24 cellular contexts compared by ENCODE assay signal in the genomic region with DNA sequence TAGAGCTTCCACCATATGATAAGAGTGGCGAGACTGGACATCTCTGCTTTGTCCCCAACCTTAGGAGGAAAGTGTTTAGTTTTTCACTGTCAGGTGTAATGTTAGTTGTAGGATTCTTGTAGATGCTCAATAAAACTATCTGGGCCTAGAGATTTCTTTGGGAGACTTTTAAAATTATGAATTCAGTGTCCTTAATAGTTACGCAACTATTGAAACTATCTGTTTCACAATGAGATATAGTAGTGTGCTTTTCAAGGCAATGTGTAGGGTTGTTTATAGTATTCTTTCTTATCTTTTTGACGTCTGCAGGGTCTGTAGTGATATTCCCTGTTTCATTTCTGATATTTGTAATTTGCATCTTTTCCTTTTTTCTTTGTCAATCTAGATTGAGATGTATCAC. TPM values are rescaled to one million over a fixed set of nuclear protein-coding genes. Genes with fewer than 3 reads are reported as not detected.
DNase-seq lines count a peak whose midpoint lies in the region; ATAC-seq, FAIRE-seq and TF ChIP-seq lines count a peak whose summit lies in the region.
"Had no signal": no experiment of that assay in that cellular context is flagged by ENCODE, and none has a peak within 500 bp of the region (broad histone marks: within the 10 kb centered on the region; RNA-seq: fewer than 3 reads in every experiment).

No MANE protein-coding gene starts in this region.

- TF ChIP-seq CTCF in IMR-90 (conservative IDR thresholded peaks at IDR 0.05; ENCODE audit: low read depth, low read length): no peak
- no peak for TF ChIP-seq CTCF in bronchial epithelial cell (IDR thresholded peaks at IDR 0.05; ENCODE audit: insufficient read depth, low read length, severe bottlenecking)
- no peak for TF ChIP-seq CTCF in Calu3 (IDR thresholded peaks at IDR 0.05; ENCODE audit: unreplicated experiment)

- H3K4me1 Mint-ChIP-seq in Calu3 (ENCODE audit: low read depth, unreplicated experiment): no peaks in the 10 kb centered on the region
- H3K4me1 Mint-ChIP-seq: CD14-positive monocyte; CD4-positive, alpha-beta memory T cell; CD8-positive, alpha-beta memory T cell had no signal

- H3K27ac ChIP-seq in IMR-90 (ENCODE audit: insufficient read depth, low read length): no peak overlapping the region
- H3K27ac ChIP-seq: BLaER1 had no signal

- no peaks in the 10 kb centered on the region for H3K9me3 Mint-ChIP-seq in Calu3 (ENCODE audit: low read depth, unreplicated experiment)

- H3K9me1 ChIP-seq in IMR-90 (ENCODE audit: insufficient read depth, low read length): no peaks in the 10 kb centered on the region

- intact Hi-C loops in IMR-90 (cut with micrococcal nuclease): no loop called here
- intact Hi-C loops in Calu3 (cut with micrococcal nuclease; ENCODE audit: unreplicated experiment): no loop called here

- no peak overlapping the region for H2AK5ac ChIP-seq in IMR-90 (ENCODE audit: low read depth, low read length)

- ATAC-seq in IMR-90 (ENCODE audit: low read depth) (no peak), HG02870 (IDR thresholded peaks at IDR 0.05; ENCODE audit: unreplicated experiment) (no peak)

- H3K4ac ChIP-seq in IMR-90 (ENCODE audit: low read depth, low read length): no peak overlapping the region

- no peak overlapping the region for H2AK9ac ChIP-seq in IMR-90 (replicated peaks; ENCODE audit: low read depth, low read length, poor library complexity)

- no peak overlapping the region for H4K8ac ChIP-seq in IMR-90 (ENCODE audit: low read depth in 2 of 2, low read length in 2 of 2)

- no CpG with 5 or more reads among the region's 3 CpGs for WGBS in IMR-90 (ENCODE audit: extremely low coverage in 2 of 2, insufficient read length in 1 of 2), 2 experiments

- no peak overlapping the region for H2BK15ac ChIP-seq in IMR-90 (ENCODE audit: low read depth, low read length)

- H3K36me3 Mint-ChIP-seq in Calu3 (ENCODE audit: insufficient read depth, unreplicated experiment): no peaks in the 10 kb centered on the region
- H3K36me3 Mint-ChIP-seq: CD14-positive monocyte had no signal

- H3K4me2 ChIP-seq in IMR-90 (ENCODE audit: low read depth, low read length): no peak overlapping the region
- H3K4me2 ChIP-seq: BLaER1 had no signal

- no peaks in the 10 kb centered on the region for H3K79me1 ChIP-seq in IMR-90 (ENCODE audit: low read depth in 1 of 2, low read length in 2 of 2)

- no peak overlapping the region for H3K23ac ChIP-seq in IMR-90 (ENCODE audit: low read depth, low read length)

- H4K5ac ChIP-seq in IMR-90 (ENCODE audit: low read depth, low read length): no peak overlapping the region

- H3K27me3 ChIP-seq in IMR-90 (ENCODE audit: control insufficient read depth, insufficient read depth, low read length) (peaks cover 22% of the 10 kb centered on the region), bronchial epithelial cell (ENCODE audit: control insufficient read depth, insufficient read depth, low read length) (no peaks in the 10 kb centered on the region)
- H3K27me3 ChIP-seq: BE2C, BLaER1 had no signal

- no peak for TF ChIP-seq RAD21 in IMR-90 (IDR thresholded peaks at IDR 0.05; ENCODE audit: low read length)

- H3K4me3 Mint-ChIP-seq in Calu3 (ENCODE audit: low read depth, unreplicated experiment): no peak overlapping the region
- H3K4me3 Mint-ChIP-seq: CD14-positive monocyte; CD4-positive, CD25-positive, alpha-beta regulatory T cell; CD8-positive, alpha-beta memory T cell had no signal

- POLR2A ChIA-PET in IMR-90 (lab: Charles Lee; ENCODE audit: unreplicated experiment): interaction anchor here (0.5 kb wide), 1 partner anchor 162 kb away, joined by 3 read pairs; no protein-coding TSS in a partner anchor

- DNase-seq in H54 (ENCODE audit: insufficient read length, low spot score) (no peak), IMR-90 (no peak), bronchial epithelial cell (ENCODE audit: low read depth) (no peak), NCI-H128 (lab: John Stamatoyannopoulos, UW; ENCODE audit: unreplicated experiment) (no peak), Calu3 (no peak)
- DNase-seq: 8988T; ACHN; BE2C; C1 segment of cervical spinal cord; CD4-positive, alpha-beta memory T cell; CD4-positive, CD25-positive, alpha-beta regulatory T cell; CD8-positive, alpha-beta memory T cell; COR-L47; DMS79 treated with DMSO at 0.1 percent for 48 hours; GF-D8 had no signal

- H2BK120ac ChIP-seq in IMR-90 (ENCODE audit: low read depth, low read length): no peak overlapping the region

- dilution Hi-C loops in IMR-90 (cut with HindIII; ENCODE audit: low sequenced_read_pairs, unreplicated experiment): no loop called here

- H3K36me3 ChIP-seq in IMR-90 (ENCODE audit: control insufficient read depth, insufficient read depth, low read length) (no peaks in the 10 kb centered on the region), bronchial epithelial cell (ENCODE audit: control insufficient read depth, insufficient read depth, low read length) (no peaks in the 10 kb centered on the region)
- H3K36me3 ChIP-seq: BLaER1 had no signal

- H2AFZ ChIP-seq in IMR-90 (replicated peaks; ENCODE audit: low read length, poor library complexity): no peak overlapping the region

- peak; percentile 15 for FAIRE-seq in H54 (lab: Jason Lieb, UNC)
- peak; percentile 18 for FAIRE-seq in bronchial epithelial cell (lab: Jason Lieb, UNC)
- FAIRE-seq: A204.1, D721Med, G401.6, GM12891, GM19239 had no signal

- no peak overlapping the region for H3K4me3 ChIP-seq in IMR-90 (ENCODE audit: insufficient read depth, low read depth, low read length)
- no peak overlapping the region for H3K4me3 ChIP-seq in bronchial epithelial cell (ENCODE audit: low read depth, low read length)
- H3K4me3 ChIP-seq: BLaER1 had no signal

- H3K27me3 Mint-ChIP-seq in Calu3 (ENCODE audit: unreplicated experiment): no peaks in the 10 kb centered on the region
- H3K27me3 Mint-ChIP-seq: CD4-positive, alpha-beta memory T cell; CD4-positive, CD25-positive, alpha-beta regulatory T cell; CD8-positive, alpha-beta memory T cell had no signal

- no peak overlapping the region for H3K56ac ChIP-seq in IMR-90 (ENCODE audit: extremely low read depth, insufficient read depth, low read length)

- H3K27ac Mint-ChIP-seq in Calu3 (ENCODE audit: unreplicated experiment): no peak overlapping the region
- H3K27ac Mint-ChIP-seq: CD14-positive monocyte; CD4-positive, alpha-beta memory T cell; CD4-positive, CD25-positive, alpha-beta regulatory T cell had no signal

- no peaks in the 10 kb centered on the region for H3K4me1 ChIP-seq in IMR-90 (ENCODE audit: control insufficient read depth, insufficient read depth, low read length)
- H3K4me1 ChIP-seq: BE2C, BLaER1 had no signal

- no peak overlapping the region for H4K91ac ChIP-seq in IMR-90 (ENCODE audit: insufficient read depth, low read depth, low read length)

- H3K9me3 ChIP-seq in IMR-90 (ENCODE audit: control insufficient read depth, insufficient read depth, low read length): no peaks in the 10 kb centered on the region
- H3K9me3 ChIP-seq: BE2C, BLaER1 had no signal

- in situ Hi-C loops in IMR-90 (cut with MboI; ENCODE audit: low sequenced_read_pairs): no loop called here

- no peak overlapping the region for H2BK20ac ChIP-seq in IMR-90 (ENCODE audit: low read depth, low read length)

- no peak overlapping the region for H3K18ac ChIP-seq in IMR-90 (ENCODE audit: low read depth, low read length)

- CTCF ChIA-PET in IMR-90 (lab: Yijun Ruan, JAX): interaction anchor here (0.6 kb wide), 1 partner anchor 146 kb away, joined by 3 read pairs; no protein-coding TSS in a partner anchor
- CTCF ChIA-PET in Calu3 (lab: Charles Lee): interaction anchor here (0.6 kb wide), 1 partner anchor 34 kb away, joined by 3 read pairs; no protein-coding TSS in a partner anchor

- H4K20me1 ChIP-seq in IMR-90 (ENCODE audit: insufficient read depth, low read length): no peaks in the 10 kb centered on the region
- H4K20me1 ChIP-seq: BLaER1 had no signal

- H3K9ac ChIP-seq in IMR-90 (ENCODE audit: low read depth, low read length): no peak overlapping the region
- H3K9ac ChIP-seq: BLaER1 had no signal

- TF ChIP-seq POLR2A in H54 (IDR thresholded peaks at IDR 0.05; ENCODE audit: low read depth, low read length) (no peak), IMR-90 (IDR thresholded peaks at IDR 0.05; ENCODE audit: low read depth, low read length) (no peak)

- H2BK5ac ChIP-seq in IMR-90 (ENCODE audit: low read depth, low read length, poor library complexity, severe bottlenecking): no peak overlapping the region

- BruUV-seq in IMR-90 (replicated peaks; lab: Mats Ljungman, UMichigan) (no TSS peak), Calu3 (replicated peaks; lab: Mats Ljungman, UMichigan) (no TSS peak)

- no peak overlapping the region for H3K14ac ChIP-seq in IMR-90 (replicated peaks; ENCODE audit: low read depth, low read length)

TF ChIP-seq in IMR-90, 13 proteins besides CTCF, POLR2A, EP300 and RAD21:
- TF ChIP-seq, protein P1, sequence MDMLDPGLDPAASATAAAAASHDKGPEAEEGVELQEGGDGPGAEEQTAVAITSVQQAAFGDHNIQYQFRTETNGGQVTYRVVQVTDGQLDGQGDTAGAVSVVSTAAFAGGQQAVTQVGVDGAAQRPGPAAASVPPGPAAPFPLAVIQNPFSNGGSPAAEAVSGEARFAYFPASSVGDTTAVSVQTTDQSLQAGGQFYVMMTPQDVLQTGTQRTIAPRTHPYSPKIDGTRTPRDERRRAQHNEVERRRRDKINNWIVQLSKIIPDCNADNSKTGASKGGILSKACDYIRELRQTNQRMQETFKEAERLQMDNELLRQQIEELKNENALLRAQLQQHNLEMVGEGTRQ (IDR thresholded peaks at IDR 0.05; ENCODE audit: low read depth, low read length): no peak
- peak; percentile 80 for TF ChIP-seq CEBPB (IDR thresholded peaks at IDR 0.05; ENCODE audit: low read depth, low read length)
- no peak for TF ChIP-seq FOS (IDR thresholded peaks at IDR 0.05; ENCODE audit: low read depth, low read length)

RNA-seq across cellular contexts. Expression of a gene that starts 33.2 kb away (rescaled TPM):
- under 0.01 TPM in 1 of 2 replicates, not detected in the other for total RNA-seq in IMR-90 (2012; rRNA removed)
- 0.07 and 0.09 TPM in 2 replicates for polyA plus RNA-seq in IMR-90 (2012; rRNA removed)
- polyA plus RNA-seq in IMR-90 (2012; cell fraction: cytosol; rRNA removed): 0.03 TPM in 1 of 2 replicates, not detected in the other
- polyA plus RNA-seq in IMR-90 (2012; cell fraction: nucleus; rRNA removed; ENCODE audit: low replicate concordance): 0.09 TPM in 2 replicates
- total RNA-seq in bronchial epithelial cell: not detected in 2 replicates
- not detected in 2 replicates for total RNA-seq in Calu3 (2022)
- total RNA-seq: A673; CD4-positive, alpha-beta memory T cell; CD4-positive, CD25-positive, alpha-beta regulatory T cell had no signal
- polyA plus RNA-seq: CD14-positive monocyte; CD4-positive, alpha-beta memory T cell; CD4-positive, CD25-positive, alpha-beta regulatory T cell had no signal

RNA-seq across cellular contexts. Expression of a gene that starts 50.2 kb away (rescaled TPM):
- total RNA-seq in IMR-90 (2012; rRNA removed) (7.2 and 9.1 TPM in 2 replicates), bronchial epithelial cell (0.26 TPM in 1 of 2 replicates, not detected in the other), Calu3 (2022) (not detected in 2 replicates)
- polyA plus RNA-seq in IMR-90 (2012; rRNA removed): 19.5 and 19.7 TPM in 2 replicates
- polyA plus RNA-seq in IMR-90 (2012; cell fraction: cytosol; rRNA removed): 12.2 and 29.3 TPM in 2 replicates
- 9.8 and 11.4 TPM in 2 replicates for polyA plus RNA-seq in IMR-90 (2012; cell fraction: nucleus; rRNA removed; ENCODE audit: low replicate concordance)
- total RNA-seq: A673; CD4-positive, alpha-beta memory T cell; CD4-positive, CD25-positive, alpha-beta regulatory T cell; CD8-positive, alpha-beta memory T cell had no signal
- polyA plus RNA-seq: CD14-positive monocyte; CD4-positive, alpha-beta memory T cell; CD8-positive, alpha-beta memory T cell had no signal
